In genomic region chr16:58057784-58058183, GRCh38 we compare ENCODE assay signal across 2 cellular contexts.
TF ChIP-seq lines count a peak whose summit lies in the region.

No MANE protein-coding gene starts in this region.

TF ChIP-seq in HepG2, 621 proteins besides CTCF, POLR2A, EP300 and RAD21:
- TF ChIP-seq, protein P1, sequence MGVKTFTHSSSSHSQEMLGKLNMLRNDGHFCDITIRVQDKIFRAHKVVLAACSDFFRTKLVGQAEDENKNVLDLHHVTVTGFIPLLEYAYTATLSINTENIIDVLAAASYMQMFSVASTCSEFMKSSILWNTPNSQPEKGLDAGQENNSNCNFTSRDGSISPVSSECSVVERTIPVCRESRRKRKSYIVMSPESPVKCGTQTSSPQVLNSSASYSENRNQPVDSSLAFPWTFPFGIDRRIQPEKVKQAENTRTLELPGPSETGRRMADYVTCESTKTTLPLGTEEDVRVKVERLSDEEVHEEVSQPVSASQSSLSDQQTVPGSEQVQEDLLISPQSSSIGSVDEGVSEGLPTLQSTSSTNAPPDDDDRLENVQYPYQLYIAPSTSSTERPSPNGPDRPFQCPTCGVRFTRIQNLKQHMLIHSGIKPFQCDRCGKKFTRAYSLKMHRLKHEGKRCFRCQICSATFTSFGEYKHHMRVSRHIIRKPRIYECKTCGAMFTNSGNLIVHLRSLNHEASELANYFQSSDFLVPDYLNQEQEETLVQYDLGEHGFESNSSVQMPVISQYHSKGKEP (CRISPR knock-in tag; IDR thresholded peaks at IDR 0.05) = no peak
- peak; percentile 96 for TF ChIP-seq ZNF329 (CRISPR knock-in tag; IDR thresholded peaks at IDR 0.05; ENCODE audit: low read depth)
- no peak for TF ChIP-seq NR2F1 (CRISPR knock-in tag; IDR thresholded peaks at IDR 0.05)

TF ChIP-seq in SK-N-SH treated with all-trans-retinoic acid at 6 μM for 48 hours, 23 proteins besides CTCF, POLR2A, EP300 and RAD21:
- TF ChIP-seq TOX (CRISPR knock-in tag; IDR thresholded peaks at IDR 0.05; ENCODE audit: borderline replicate concordance) (no peak), BACH2 (CRISPR knock-in tag; IDR thresholded peaks at IDR 0.05; ENCODE audit: borderline replicate concordance) (no peak), ZNF8 (CRISPR knock-in tag; IDR thresholded peaks at IDR 0.05) (no peak), CREB5 (CRISPR knock-in tag; IDR thresholded peaks at IDR 0.05; ENCODE audit: low read depth) (no peak), ZNF70 (CRISPR knock-in tag; IDR thresholded peaks at IDR 0.05) (no peak), TCF4 (CRISPR knock-in tag; IDR thresholded peaks at IDR 0.05; ENCODE audit: borderline replicate concordance) (no peak), ESRRG (CRISPR knock-in tag; IDR thresholded peaks at IDR 0.05) (no peak)
- TF ChIP-seq, protein P2, sequence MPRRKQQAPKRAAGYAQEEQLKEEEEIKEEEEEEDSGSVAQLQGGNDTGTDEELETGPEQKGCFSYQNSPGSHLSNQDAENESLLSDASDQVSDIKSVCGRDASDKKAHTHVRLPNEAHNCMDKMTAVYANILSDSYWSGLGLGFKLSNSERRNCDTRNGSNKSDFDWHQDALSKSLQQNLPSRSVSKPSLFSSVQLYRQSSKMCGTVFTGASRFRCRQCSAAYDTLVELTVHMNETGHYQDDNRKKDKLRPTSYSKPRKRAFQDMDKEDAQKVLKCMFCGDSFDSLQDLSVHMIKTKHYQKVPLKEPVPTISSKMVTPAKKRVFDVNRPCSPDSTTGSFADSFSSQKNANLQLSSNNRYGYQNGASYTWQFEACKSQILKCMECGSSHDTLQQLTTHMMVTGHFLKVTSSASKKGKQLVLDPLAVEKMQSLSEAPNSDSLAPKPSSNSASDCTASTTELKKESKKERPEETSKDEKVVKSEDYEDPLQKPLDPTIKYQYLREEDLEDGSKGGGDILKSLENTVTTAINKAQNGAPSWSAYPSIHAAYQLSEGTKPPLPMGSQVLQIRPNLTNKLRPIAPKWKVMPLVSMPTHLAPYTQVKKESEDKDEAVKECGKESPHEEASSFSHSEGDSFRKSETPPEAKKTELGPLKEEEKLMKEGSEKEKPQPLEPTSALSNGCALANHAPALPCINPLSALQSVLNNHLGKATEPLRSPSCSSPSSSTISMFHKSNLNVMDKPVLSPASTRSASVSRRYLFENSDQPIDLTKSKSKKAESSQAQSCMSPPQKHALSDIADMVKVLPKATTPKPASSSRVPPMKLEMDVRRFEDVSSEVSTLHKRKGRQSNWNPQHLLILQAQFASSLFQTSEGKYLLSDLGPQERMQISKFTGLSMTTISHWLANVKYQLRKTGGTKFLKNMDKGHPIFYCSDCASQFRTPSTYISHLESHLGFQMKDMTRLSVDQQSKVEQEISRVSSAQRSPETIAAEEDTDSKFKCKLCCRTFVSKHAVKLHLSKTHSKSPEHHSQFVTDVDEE (CRISPR knock-in tag; IDR thresholded peaks at IDR 0.05) = no peak
TF ChIP-seq in SK-N-SH treated with all-trans-retinoic acid at 6 μM for 48 hours: peak in this region for 0.
